ENCODE assay signal across 22 cellular contexts in genomic region chr5:132024117-132024435, GRCh38. TPM values are rescaled to one million over a fixed set of nuclear protein-coding genes. Genes with fewer than 3 reads are reported as not detected.
"Had no signal": no experiment of that assay in that cellular context is flagged by ENCODE, and none has a peak within 500 bp of the region (broad histone marks: within the 10 kb centered on the region; RNA-seq: fewer than 3 reads in every experiment).

No MANE protein-coding gene starts in this region.

- FAIRE-seq: HTR-8/SVneo, RCC 7860 had no signal

- DNase-seq: MV-4-11, NCI-H1048, NCI-H1105, NCI-H1417, NCI-H1436 treated with DMSO at 0.1 percent for 48 hours, NCI-H1694, NCI-H187 treated with DMSO at 0.1 percent for 48 hours, NCI-H2029 treated with DMSO at 0.1 percent for 48 hours, NCI-H226, NCI-H446, NCI-H510A, NCI-H524 treated with DMSO at 0.1 percent for 48 hours, NCI-H69, NCI-H774, Right ventricle myocardium superior, RPMI8226, SIG-M5 had no signal

RNA-seq across cellular contexts. Expression of gene ACSL6, which starts 12.6 kb away (rescaled TPM):
- total RNA-seq: LHCN-M2, MCF 10A had no signal

RNA-seq across cellular contexts. Expression of gene IL3, which starts 36.4 kb away (rescaled TPM):
- total RNA-seq: LHCN-M2, MCF 10A, Right ventricle myocardium superior, SJSA1 had no signal

RNA-seq across cellular contexts. Expression of gene CSF2, which starts 49.5 kb away (rescaled TPM):
- total RNA-seq: LHCN-M2, MCF 10A, Right ventricle myocardium superior had no signal
